ENCODE assay signal across 1 cellular context in the genomic region with DNA sequence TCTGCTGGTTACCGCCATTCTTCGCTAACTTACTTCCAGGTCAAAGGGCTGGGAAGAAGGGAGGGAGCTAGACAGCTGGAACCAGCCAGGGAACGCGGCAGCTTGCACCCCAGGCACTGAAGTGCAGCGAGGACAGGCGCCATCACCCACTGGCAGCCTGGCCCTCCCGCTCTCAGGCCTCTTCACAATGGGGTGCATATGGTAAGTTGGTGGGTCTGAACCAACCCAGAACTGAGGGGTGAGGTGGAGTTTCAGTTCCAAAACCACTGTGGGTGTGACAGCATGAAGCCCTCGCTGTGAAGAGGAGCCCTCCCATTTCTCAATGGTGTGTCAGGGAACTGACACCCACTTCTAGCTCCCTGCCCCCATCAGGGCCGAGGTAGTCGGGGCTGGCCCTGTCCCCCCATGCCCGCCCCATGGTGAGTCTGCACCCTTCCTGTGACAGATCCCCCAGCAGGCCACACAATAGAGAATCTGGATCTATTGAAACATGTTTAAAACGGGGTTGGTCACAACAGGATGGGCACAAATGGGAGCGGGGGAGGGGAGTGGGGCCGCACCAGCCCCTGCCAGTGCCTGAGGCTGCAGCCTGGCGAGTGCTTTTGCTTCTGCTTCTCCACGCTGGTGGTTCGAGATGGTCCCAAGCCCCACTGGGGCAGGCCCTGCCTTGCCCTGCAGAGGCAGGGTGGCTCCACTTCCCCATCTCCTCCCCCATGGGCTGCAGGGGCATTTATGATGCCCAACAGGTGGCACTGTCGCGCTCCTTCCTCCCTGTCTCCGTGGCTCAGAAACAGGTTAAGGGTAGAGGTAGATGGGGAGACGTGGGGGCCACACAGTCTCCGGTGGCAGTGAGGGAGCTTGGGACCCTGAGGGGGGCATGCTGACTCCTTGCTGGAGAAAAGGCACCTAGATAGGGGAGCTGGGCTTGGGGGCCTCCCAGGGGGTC.
TF ChIP-seq lines count a peak whose summit lies in the region.

No MANE protein-coding gene starts in this region.

TF ChIP-seq in GM12878, 131 proteins besides CTCF, POLR2A, EP300 and RAD21 (continued from another document and continues in another):
- TF ChIP-seq ZZZ3 (IDR thresholded peaks at IDR 0.05; ENCODE audit: control insufficient read depth, insufficient read length, low read depth), result no peak
- TF ChIP-seq, protein P1, sequence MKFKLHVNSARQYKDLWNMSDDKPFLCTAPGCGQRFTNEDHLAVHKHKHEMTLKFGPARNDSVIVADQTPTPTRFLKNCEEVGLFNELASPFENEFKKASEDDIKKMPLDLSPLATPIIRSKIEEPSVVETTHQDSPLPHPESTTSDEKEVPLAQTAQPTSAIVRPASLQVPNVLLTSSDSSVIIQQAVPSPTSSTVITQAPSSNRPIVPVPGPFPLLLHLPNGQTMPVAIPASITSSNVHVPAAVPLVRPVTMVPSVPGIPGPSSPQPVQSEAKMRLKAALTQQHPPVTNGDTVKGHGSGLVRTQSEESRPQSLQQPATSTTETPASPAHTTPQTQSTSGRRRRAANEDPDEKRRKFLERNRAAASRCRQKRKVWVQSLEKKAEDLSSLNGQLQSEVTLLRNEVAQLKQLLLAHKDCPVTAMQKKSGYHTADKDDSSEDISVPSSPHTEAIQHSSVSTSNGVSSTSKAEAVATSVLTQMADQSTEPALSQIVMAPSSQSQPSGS (IDR thresholded peaks at IDR 0.05; ENCODE audit: low read length), result no peak
- TF ChIP-seq PAX5 (IDR thresholded peaks at IDR 0.05; ENCODE audit: borderline replicate concordance, low read depth, low read length), result peak; percentile 16; the same call in 1 of the 2 replicates
- TF ChIP-seq, protein P2, sequence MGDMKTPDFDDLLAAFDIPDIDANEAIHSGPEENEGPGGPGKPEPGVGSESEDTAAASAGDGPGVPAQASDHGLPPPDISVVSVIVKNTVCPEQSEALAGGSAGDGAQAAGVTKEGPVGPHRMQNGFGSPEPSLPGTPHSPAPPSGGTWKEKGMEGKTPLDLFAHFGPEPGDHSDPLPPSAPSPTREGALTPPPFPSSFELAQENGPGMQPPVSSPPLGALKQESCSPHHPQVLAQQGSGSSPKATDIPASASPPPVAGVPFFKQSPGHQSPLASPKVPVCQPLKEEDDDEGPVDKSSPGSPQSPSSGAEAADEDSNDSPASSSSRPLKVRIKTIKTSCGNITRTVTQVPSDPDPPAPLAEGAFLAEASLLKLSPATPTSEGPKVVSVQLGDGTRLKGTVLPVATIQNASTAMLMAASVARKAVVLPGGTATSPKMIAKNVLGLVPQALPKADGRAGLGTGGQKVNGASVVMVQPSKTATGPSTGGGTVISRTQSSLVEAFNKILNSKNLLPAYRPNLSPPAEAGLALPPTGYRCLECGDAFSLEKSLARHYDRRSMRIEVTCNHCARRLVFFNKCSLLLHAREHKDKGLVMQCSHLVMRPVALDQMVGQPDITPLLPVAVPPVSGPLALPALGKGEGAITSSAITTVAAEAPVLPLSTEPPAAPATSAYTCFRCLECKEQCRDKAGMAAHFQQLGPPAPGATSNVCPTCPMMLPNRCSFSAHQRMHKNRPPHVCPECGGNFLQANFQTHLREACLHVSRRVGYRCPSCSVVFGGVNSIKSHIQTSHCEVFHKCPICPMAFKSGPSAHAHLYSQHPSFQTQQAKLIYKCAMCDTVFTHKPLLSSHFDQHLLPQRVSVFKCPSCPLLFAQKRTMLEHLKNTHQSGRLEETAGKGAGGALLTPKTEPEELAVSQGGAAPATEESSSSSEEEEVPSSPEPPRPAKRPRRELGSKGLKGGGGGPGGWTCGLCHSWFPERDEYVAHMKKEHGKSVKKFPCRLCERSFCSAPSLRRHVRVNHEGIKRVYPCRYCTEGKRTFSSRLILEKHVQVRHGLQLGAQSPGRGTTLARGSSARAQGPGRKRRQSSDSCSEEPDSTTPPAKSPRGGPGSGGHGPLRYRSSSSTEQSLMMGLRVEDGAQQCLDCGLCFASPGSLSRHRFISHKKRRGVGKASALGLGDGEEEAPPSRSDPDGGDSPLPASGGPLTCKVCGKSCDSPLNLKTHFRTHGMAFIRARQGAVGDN (IDR thresholded peaks at IDR 0.05), result peak; percentile 48
- no peak; the same call in 1 of the 2 replicates for TF ChIP-seq TARDBP (IDR thresholded peaks at IDR 0.05; ENCODE audit: borderline replicate concordance)
- peak; percentile 45; the same call in 1 of the 2 replicates for TF ChIP-seq DPF2 (IDR thresholded peaks at IDR 0.05)
- TF ChIP-seq, protein P3, sequence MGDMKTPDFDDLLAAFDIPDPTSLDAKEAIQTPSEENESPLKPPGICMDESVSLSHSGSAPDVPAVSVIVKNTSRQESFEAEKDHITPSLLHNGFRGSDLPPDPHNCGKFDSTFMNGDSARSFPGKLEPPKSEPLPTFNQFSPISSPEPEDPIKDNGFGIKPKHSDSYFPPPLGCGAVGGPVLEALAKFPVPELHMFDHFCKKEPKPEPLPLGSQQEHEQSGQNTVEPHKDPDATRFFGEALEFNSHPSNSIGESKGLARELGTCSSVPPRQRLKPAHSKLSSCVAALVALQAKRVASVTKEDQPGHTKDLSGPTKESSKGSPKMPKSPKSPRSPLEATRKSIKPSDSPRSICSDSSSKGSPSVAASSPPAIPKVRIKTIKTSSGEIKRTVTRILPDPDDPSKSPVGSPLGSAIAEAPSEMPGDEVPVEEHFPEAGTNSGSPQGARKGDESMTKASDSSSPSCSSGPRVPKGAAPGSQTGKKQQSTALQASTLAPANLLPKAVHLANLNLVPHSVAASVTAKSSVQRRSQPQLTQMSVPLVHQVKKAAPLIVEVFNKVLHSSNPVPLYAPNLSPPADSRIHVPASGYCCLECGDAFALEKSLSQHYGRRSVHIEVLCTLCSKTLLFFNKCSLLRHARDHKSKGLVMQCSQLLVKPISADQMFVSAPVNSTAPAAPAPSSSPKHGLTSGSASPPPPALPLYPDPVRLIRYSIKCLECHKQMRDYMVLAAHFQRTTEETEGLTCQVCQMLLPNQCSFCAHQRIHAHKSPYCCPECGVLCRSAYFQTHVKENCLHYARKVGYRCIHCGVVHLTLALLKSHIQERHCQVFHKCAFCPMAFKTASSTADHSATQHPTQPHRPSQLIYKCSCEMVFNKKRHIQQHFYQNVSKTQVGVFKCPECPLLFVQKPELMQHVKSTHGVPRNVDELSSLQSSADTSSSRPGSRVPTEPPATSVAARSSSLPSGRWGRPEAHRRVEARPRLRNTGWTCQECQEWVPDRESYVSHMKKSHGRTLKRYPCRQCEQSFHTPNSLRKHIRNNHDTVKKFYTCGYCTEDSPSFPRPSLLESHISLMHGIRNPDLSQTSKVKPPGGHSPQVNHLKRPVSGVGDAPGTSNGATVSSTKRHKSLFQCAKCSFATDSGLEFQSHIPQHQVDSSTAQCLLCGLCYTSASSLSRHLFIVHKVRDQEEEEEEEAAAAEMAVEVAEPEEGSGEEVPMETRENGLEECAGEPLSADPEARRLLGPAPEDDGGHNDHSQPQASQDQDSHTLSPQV (IDR thresholded peaks at IDR 0.05), result 0 out of 2 replicates have a peak, but pooled peaks have one; percentile 50
- TF ChIP-seq, protein P4, sequence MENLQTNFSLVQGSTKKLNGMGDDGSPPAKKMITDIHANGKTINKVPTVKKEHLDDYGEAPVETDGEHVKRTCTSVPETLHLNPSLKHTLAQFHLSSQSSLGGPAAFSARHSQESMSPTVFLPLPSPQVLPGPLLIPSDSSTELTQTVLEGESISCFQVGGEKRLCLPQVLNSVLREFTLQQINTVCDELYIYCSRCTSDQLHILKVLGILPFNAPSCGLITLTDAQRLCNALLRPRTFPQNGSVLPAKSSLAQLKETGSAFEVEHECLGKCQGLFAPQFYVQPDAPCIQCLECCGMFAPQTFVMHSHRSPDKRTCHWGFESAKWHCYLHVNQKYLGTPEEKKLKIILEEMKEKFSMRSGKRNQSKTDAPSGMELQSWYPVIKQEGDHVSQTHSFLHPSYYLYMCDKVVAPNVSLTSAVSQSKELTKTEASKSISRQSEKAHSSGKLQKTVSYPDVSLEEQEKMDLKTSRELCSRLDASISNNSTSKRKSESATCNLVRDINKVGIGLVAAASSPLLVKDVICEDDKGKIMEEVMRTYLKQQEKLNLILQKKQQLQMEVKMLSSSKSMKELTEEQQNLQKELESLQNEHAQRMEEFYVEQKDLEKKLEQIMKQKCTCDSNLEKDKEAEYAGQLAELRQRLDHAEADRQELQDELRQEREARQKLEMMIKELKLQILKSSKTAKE (IDR thresholded peaks at IDR 0.05; ENCODE audit: low read depth, poor library complexity, severe bottlenecking), result no peak
- TF ChIP-seq, protein P5, sequence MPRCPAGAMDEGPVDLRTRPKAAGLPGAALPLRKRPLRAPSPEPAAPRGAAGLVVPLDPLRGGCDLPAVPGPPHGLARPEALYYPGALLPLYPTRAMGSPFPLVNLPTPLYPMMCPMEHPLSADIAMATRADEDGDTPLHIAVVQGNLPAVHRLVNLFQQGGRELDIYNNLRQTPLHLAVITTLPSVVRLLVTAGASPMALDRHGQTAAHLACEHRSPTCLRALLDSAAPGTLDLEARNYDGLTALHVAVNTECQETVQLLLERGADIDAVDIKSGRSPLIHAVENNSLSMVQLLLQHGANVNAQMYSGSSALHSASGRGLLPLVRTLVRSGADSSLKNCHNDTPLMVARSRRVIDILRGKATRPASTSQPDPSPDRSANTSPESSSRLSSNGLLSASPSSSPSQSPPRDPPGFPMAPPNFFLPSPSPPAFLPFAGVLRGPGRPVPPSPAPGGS (IDR thresholded peaks at IDR 0.05; ENCODE audit: borderline replicate concordance, insufficient read depth, low read depth, low read length, poor library complexity, severe bottlenecking), result peak; percentile 59
- TF ChIP-seq SUPT20H (IDR thresholded peaks at IDR 0.05; ENCODE audit: borderline replicate concordance, control insufficient read depth, low read depth, low read length), result no peak
- TF ChIP-seq TCF12 (IDR thresholded peaks at IDR 0.05; ENCODE audit: low read depth, low read length), result no peak
- no peak for TF ChIP-seq NFXL1 (IDR thresholded peaks at IDR 0.05; ENCODE audit: borderline replicate concordance)
- peak; percentile 13; the same call in 1 of the 2 replicates for TF ChIP-seq MXI1 (IDR thresholded peaks at IDR 0.05; ENCODE audit: low read depth, low read length)
- TF ChIP-seq, protein P6, sequence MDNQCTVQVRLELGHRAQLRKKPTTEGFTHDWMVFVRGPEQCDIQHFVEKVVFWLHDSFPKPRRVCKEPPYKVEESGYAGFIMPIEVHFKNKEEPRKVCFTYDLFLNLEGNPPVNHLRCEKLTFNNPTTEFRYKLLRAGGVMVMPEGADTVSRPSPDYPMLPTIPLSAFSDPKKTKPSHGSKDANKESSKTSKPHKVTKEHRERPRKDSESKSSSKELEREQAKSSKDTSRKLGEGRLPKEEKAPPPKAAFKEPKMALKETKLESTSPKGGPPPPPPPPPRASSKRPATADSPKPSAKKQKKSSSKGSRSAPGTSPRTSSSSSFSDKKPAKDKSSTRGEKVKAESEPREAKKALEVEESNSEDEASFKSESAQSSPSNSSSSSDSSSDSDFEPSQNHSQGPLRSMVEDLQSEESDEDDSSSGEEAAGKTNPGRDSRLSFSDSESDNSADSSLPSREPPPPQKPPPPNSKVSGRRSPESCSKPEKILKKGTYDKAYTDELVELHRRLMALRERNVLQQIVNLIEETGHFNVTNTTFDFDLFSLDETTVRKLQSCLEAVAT (IDR thresholded peaks at IDR 0.05), result 0 out of 2 replicates have a peak, but pooled peaks have one; percentile 45
- peak; percentile 78 for TF ChIP-seq ATF7 (IDR thresholded peaks at IDR 0.05; ENCODE audit: low read depth)
- peak; percentile 58; the same call in 1 of the 2 replicates for TF ChIP-seq SMC3 (IDR thresholded peaks at IDR 0.05; ENCODE audit: borderline replicate concordance, low read length)
- no peak for TF ChIP-seq WRNIP1 (IDR thresholded peaks at IDR 0.05; ENCODE audit: borderline replicate concordance, low read depth, low read length)
- no peak for TF ChIP-seq HDGF (IDR thresholded peaks at IDR 0.05)
- TF ChIP-seq, protein P7, sequence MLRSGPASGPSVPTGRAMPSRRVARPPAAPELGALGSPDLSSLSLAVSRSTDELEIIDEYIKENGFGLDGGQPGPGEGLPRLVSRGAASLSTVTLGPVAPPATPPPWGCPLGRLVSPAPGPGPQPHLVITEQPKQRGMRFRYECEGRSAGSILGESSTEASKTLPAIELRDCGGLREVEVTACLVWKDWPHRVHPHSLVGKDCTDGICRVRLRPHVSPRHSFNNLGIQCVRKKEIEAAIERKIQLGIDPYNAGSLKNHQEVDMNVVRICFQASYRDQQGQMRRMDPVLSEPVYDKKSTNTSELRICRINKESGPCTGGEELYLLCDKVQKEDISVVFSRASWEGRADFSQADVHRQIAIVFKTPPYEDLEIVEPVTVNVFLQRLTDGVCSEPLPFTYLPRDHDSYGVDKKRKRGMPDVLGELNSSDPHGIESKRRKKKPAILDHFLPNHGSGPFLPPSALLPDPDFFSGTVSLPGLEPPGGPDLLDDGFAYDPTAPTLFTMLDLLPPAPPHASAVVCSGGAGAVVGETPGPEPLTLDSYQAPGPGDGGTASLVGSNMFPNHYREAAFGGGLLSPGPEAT (IDR thresholded peaks at IDR 0.05; ENCODE audit: low read depth), result no peak
- 0 out of 2 replicates have a peak, but pooled peaks have one; percentile 19 for TF ChIP-seq JUND (IDR thresholded peaks at IDR 0.05; ENCODE audit: low read depth, low read length)
- TF ChIP-seq CBFB (IDR thresholded peaks at IDR 0.05; ENCODE audit: low read depth), result no peak
- TF ChIP-seq NBN (IDR thresholded peaks at IDR 0.05), result peak; percentile 83
- peak; percentile 53; the same call in 1 of the 2 replicates for TF ChIP-seq IRF4 (IDR thresholded peaks at IDR 0.05; ENCODE audit: low read depth, low read length)
- TF ChIP-seq, protein P8, sequence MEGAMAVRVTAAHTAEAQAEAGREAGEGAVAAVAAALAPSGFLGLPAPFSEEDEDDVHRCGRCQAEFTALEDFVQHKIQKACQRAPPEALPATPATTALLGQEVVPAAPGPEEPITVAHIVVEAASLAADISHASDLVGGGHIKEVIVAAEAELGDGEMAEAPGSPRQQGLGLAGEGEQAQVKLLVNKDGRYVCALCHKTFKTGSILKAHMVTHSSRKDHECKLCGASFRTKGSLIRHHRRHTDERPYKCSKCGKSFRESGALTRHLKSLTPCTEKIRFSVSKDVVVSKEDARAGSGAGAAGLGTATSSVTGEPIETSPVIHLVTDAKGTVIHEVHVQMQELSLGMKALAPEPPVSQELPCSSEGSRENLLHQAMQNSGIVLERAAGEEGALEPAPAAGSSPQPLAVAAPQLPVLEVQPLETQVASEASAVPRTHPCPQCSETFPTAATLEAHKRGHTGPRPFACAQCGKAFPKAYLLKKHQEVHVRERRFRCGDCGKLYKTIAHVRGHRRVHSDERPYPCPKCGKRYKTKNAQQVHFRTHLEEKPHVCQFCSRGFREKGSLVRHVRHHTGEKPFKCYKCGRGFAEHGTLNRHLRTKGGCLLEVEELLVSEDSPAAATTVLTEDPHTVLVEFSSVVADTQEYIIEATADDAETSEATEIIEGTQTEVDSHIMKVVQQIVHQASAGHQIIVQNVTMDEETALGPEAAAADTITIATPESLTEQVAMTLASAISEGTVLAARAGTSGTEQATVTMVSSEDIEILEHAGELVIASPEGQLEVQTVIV (IDR thresholded peaks at IDR 0.05; ENCODE audit: borderline replicate concordance, partially characterized antibody), result no peak
- peak; percentile 60; the same call in 1 of the 2 replicates for TF ChIP-seq CHD1 (IDR thresholded peaks at IDR 0.05; ENCODE audit: low read depth, low read length)
- TF ChIP-seq, protein P9, sequence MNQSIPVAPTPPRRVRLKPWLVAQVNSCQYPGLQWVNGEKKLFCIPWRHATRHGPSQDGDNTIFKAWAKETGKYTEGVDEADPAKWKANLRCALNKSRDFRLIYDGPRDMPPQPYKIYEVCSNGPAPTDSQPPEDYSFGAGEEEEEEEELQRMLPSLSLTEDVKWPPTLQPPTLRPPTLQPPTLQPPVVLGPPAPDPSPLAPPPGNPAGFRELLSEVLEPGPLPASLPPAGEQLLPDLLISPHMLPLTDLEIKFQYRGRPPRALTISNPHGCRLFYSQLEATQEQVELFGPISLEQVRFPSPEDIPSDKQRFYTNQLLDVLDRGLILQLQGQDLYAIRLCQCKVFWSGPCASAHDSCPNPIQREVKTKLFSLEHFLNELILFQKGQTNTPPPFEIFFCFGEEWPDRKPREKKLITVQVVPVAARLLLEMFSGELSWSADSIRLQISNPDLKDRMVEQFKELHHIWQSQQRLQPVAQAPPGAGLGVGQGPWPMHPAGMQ (IDR thresholded peaks at IDR 0.05; ENCODE audit: borderline replicate concordance), result no peak
- no peak for TF ChIP-seq SREBF2 (IDR thresholded peaks at IDR 0.05; ENCODE audit: low read length)
